ENCODE assay signal across 9 cellular contexts in genomic region chr15:62896969-62897486, GRCh38.
A peak's percentile ranks its signal among the peaks of the same experiment; 100 is the strongest.
DNase-seq lines count a peak whose midpoint lies in the region; ATAC-seq and TF ChIP-seq lines count a peak whose summit lies in the region.
"Had no signal": no experiment of that assay in that cellular context is flagged by ENCODE, and none has a peak within 500 bp of the region (broad histone marks: within the 10 kb centered on the region; RNA-seq: fewer than 3 reads in every experiment).

No MANE protein-coding gene starts in this region.

- no peaks in the 10 kb centered on the region for H3K36me3 Mint-ChIP-seq in activated CD4-positive, alpha-beta memory T cell treated with anti-CD3 and anti-CD28 coated beads for 36 hours

- H3K79me1 ChIP-seq in mesenchymal stem cell (replicated peaks; ENCODE audit: low read length, poor library complexity, severe bottlenecking), result peaks cover 2% of the 10 kb centered on the region

- peak overlapping the region; percentile 96 for H2AK5ac ChIP-seq in mesenchymal stem cell (ENCODE audit: low read length, severe bottlenecking)

- H4K91ac ChIP-seq in mesenchymal stem cell (ENCODE audit: low read length), result peak overlapping the region; percentile 90

- H3K4ac ChIP-seq in mesenchymal stem cell (ENCODE audit: low read depth in 1 of 2, low read length in 2 of 2), result peak overlapping the region; percentile 19 to 95

- H3K9ac ChIP-seq in duodenal mucosa (ENCODE audit: low read depth in 1 of 2, low read length in 2 of 2) (no peak overlapping the region), mesenchymal stem cell (ENCODE audit: low read length) (peak overlapping the region; percentile 76)

- TF ChIP-seq CTCF in vagina (IDR thresholded peaks at IDR 0.05), result no peak

- no peak overlapping the region for H3K27ac Mint-ChIP-seq in activated CD4-positive, alpha-beta memory T cell treated with anti-CD3 and anti-CD28 coated beads for 36 hours

- H3K4me2 ChIP-seq in mesenchymal stem cell (ENCODE audit: low read length, poor library complexity, severe bottlenecking), result peak overlapping the region; percentile 44

- peak overlapping the region; percentile 77 to 86 for H3K18ac ChIP-seq in mesenchymal stem cell (ENCODE audit: low read depth in 1 of 2, low read length in 2 of 2)

- no peak for ATAC-seq in HG03378 (IDR thresholded peaks at IDR 0.05; ENCODE audit: unreplicated experiment)
- no peak for ATAC-seq in GM18870 (IDR thresholded peaks at IDR 0.05; ENCODE audit: unreplicated experiment)

- peak overlapping the region; percentile 100 for H2BK5ac ChIP-seq in mesenchymal stem cell (ENCODE audit: low read depth, low read length, poor library complexity, severe bottlenecking)

- no peak overlapping the region for H3K14ac ChIP-seq in mesenchymal stem cell (ENCODE audit: low read length in 2 of 2)

- H3K4me1 ChIP-seq in duodenal mucosa (ENCODE audit: control insufficient read depth in 1 of 2, insufficient read depth in 2 of 2, low read length in 2 of 2) (peaks cover 16 to 20% of the 10 kb centered on the region in 2 donors), mesenchymal stem cell (ENCODE audit: control insufficient read depth, insufficient read depth, low read depth, low read length) (peaks cover 21% of the 10 kb centered on the region), vagina (peaks cover 33% of the 10 kb centered on the region)

- H3K27ac ChIP-seq in duodenal mucosa (ENCODE audit: low read depth, low read length) (peak overlapping the region; percentile 28), mesenchymal stem cell (ENCODE audit: low read length, poor library complexity, severe bottlenecking) (peak overlapping the region; percentile 99), vagina (peak overlapping the region; percentile 67)
- H3K27ac ChIP-seq: 22Rv1 had no signal

- no peaks in the 10 kb centered on the region for H3K36me3 ChIP-seq in duodenal mucosa (ENCODE audit: control insufficient read depth in 1 of 2, insufficient read depth in 2 of 2, low read length in 2 of 2)
- H3K36me3 ChIP-seq in mesenchymal stem cell (ENCODE audit: control insufficient read depth in 1 of 2, insufficient read depth in 2 of 2, low read depth in 1 of 2, low read length in 2 of 2), result no peaks in the 10 kb centered on the region
- H3K36me3 ChIP-seq in vagina, result no peaks in the 10 kb centered on the region

- peak overlapping the region; percentile 84 for H2BK15ac ChIP-seq in mesenchymal stem cell (ENCODE audit: low read depth, poor library complexity, severe bottlenecking)

- peak overlapping the region; percentile 66 to 99 for H2BK12ac ChIP-seq in mesenchymal stem cell (ENCODE audit: low read length in 2 of 2)

- no peak overlapping the region for H2AFZ ChIP-seq in mesenchymal stem cell (ENCODE audit: low read depth, low read length)

- CTCF ChIA-PET in activated CD4-positive, alpha-beta memory T cell treated with anti-CD3 and anti-CD28 coated beads for 36 hours (lab: Charles Lee), result no interaction called here

- H3K23ac ChIP-seq in mesenchymal stem cell (ENCODE audit: low read length in 2 of 2), result no peak overlapping the region

- H3K27me3 Mint-ChIP-seq in activated CD4-positive, alpha-beta memory T cell treated with anti-CD3 and anti-CD28 coated beads for 36 hours, result peaks cover 8% of the 10 kb centered on the region

- H3K27me3 ChIP-seq in duodenal mucosa (ENCODE audit: control insufficient read depth in 1 of 2, insufficient read depth in 2 of 2, low read length in 2 of 2) (no peaks in the 10 kb centered on the region), mesenchymal stem cell (ENCODE audit: control insufficient read depth in 1 of 2, insufficient read depth in 1 of 2, low read length in 2 of 2) (no peaks in the 10 kb centered on the region), vagina (no peaks in the 10 kb centered on the region)

- 1% methylated on average over 18 of the region's 19 CpGs for WGBS in mesenchymal stem cell

- H3K4me3 Mint-ChIP-seq in activated CD4-positive, alpha-beta memory T cell treated with anti-CD3 and anti-CD28 coated beads for 36 hours, result no peak overlapping the region

- peak overlapping the region; percentile 98 for H2BK120ac ChIP-seq in mesenchymal stem cell (ENCODE audit: low read depth, low read length)

- H3K4me1 Mint-ChIP-seq in activated CD4-positive, alpha-beta memory T cell treated with anti-CD3 and anti-CD28 coated beads for 36 hours (ENCODE audit: low read depth), result no peaks in the 10 kb centered on the region

- H3K9me3 ChIP-seq in duodenal mucosa (ENCODE audit: control insufficient read depth in 1 of 2, low read length in 2 of 2), result no peaks in the 10 kb centered on the region
- H3K9me3 ChIP-seq in mesenchymal stem cell (ENCODE audit: control insufficient read depth, low read length), result no peaks in the 10 kb centered on the region
- H3K9me3 ChIP-seq in vagina, result no peaks in the 10 kb centered on the region

- DNase-seq in DMS 273 (lab: John Stamatoyannopoulos, UW; ENCODE audit: unreplicated experiment) (peak; percentile 48), DMS 273 treated with DMSO at 0.1 percent for 48 hours (lab: John Stamatoyannopoulos, UW) (no peak), mesenchymal stem cell (peak; percentile 99), vagina (ENCODE audit: extremely low spot score in 2 of 2) (no peak)
- no peak for DNase-seq in activated CD4-positive, alpha-beta memory T cell treated with anti-CD3 and anti-CD28 coated beads for 36 hours

- no peak for TF ChIP-seq POLR2A in vagina (IDR thresholded peaks at IDR 0.05)

- no peaks in the 10 kb centered on the region for H3K9me3 Mint-ChIP-seq in activated CD4-positive, alpha-beta memory T cell treated with anti-CD3 and anti-CD28 coated beads for 36 hours

- peak overlapping the region in 1 of 2 donors; percentile 48 for H3K4me3 ChIP-seq in duodenal mucosa (ENCODE audit: low read depth in 1 of 2, low read length in 2 of 2)
- peak overlapping the region in 1 of 2 experiments; percentile 3 for H3K4me3 ChIP-seq in mesenchymal stem cell (ENCODE audit: insufficient read depth in 1 of 2, low read depth in 1 of 2, low read length in 2 of 2)
- peak overlapping the region in 1 of 2 donors; percentile 12 for H3K4me3 ChIP-seq in vagina

- POLR2A ChIA-PET in activated CD4-positive, alpha-beta memory T cell treated with anti-CD3 and anti-CD28 coated beads for 36 hours (lab: Charles Lee), result no interaction called here

- H4K8ac ChIP-seq in mesenchymal stem cell (ENCODE audit: low read length), result peak overlapping the region; percentile 84

- intact Hi-C loops in vagina (cut with DNase I), result no loop called here
- intact Hi-C loops in activated CD4-positive, alpha-beta memory T cell treated with anti-CD3 and anti-CD28 coated beads for 36 hours (cut with micrococcal nuclease), result no loop called here

Comparison
In these comparisons a context has a peak if more than half of its experiments do, and no peak if none do; other contexts are left out.
1. DNase-seq: peak in DMS 273 (single experiment) and mesenchymal stem cell (single experiment); none in DMS 273 treated with DMSO at 0.1 percent for 48 hours (single experiment), vagina (0 of 2) and activated CD4-positive, alpha-beta memory T cell treated with anti-CD3 and anti-CD28 coated beads for 36 hours (single experiment).
2. H3K27ac ChIP-seq: peak in every context shown above with its lines; median percentile 99 in mesenchymal stem cell; 67 in vagina; 28 in duodenal mucosa.